9 cellular contexts compared by ENCODE assay signal in the genomic region with DNA sequence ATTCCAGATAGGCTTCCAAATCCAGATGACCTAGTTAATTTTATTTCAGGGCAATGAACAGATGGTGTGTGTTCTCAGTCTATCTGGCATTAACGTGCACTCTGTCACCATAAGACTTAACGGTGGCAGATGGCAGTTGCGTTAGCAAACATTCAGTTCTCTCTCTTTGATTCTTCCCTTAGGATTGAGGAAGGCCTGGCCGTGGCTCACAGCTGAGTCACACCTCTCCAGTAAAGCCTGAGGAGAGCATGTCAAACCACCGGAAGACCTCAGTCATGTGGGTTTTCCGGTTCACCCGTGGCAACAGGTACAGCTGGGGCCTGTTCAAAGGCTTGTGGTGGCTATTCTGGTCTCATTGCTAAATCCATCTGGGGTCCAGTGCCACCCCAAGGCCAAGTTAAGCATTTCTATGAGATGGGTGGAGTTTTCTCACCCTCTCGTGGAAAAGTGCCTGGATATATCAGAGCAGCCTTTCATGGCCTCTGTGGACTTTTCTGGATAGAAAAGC.
DNase-seq lines count a peak whose midpoint lies in the region; ATAC-seq and TF ChIP-seq lines count a peak whose summit lies in the region.
"Had no signal": no experiment of that assay in that cellular context is flagged by ENCODE, and none has a peak within 500 bp of the region (broad histone marks: within the 10 kb centered on the region; RNA-seq: fewer than 3 reads in every experiment).

No MANE protein-coding gene starts in this region.

- H3K27me3 Mint-ChIP-seq in activated naive CD8-positive, alpha-beta T cell treated with anti-CD3 and anti-CD28 coated beads for 36 hours = no peaks in the 10 kb centered on the region
- H3K27me3 Mint-ChIP-seq: activated naive CD4-positive, alpha-beta T cell treated with anti-CD3 and anti-CD28 coated beads, Interleukin-2, amount 50 U/mL, for 24 hours had no signal

- H3K27ac ChIP-seq in Peyer's patch = peak overlapping the region in 2 of 4 donors; percentile 10 to 51
- peak overlapping the region; percentile 36 for H3K27ac ChIP-seq in left ventricle myocardium inferior (replicated peaks)
- H3K27ac ChIP-seq in A673 (ENCODE audit: low read depth, low read length, poor library complexity, severe bottlenecking) = no peak overlapping the region

- POLR2A ChIA-PET in A673 (lab: Charles Lee; ENCODE audit: low non-redundant PET) = no interaction called here

- no peaks in the 10 kb centered on the region for H3K9me3 Mint-ChIP-seq in activated naive CD8-positive, alpha-beta T cell treated with anti-CD3 and anti-CD28 coated beads for 36 hours
- H3K9me3 Mint-ChIP-seq: activated naive CD4-positive, alpha-beta T cell treated with anti-CD3 and anti-CD28 coated beads, Interleukin-2, amount 50 U/mL, for 24 hours had no signal

- H3K27me3 ChIP-seq in Peyer's patch (no peaks in the 10 kb centered on the region), left ventricle myocardium inferior (ENCODE audit: low read depth) (no peaks in the 10 kb centered on the region), A673 (replicated peaks; ENCODE audit: insufficient read depth, low read depth, low read length, poor library complexity) (no peaks in the 10 kb centered on the region)

- H3K9me3 ChIP-seq in Peyer's patch (no peaks in the 10 kb centered on the region), left ventricle myocardium inferior (replicated peaks) (no peaks in the 10 kb centered on the region), A673 (ENCODE audit: low read depth, low read length, poor library complexity, severe bottlenecking) (no peaks in the 10 kb centered on the region)

- H3K4me1 ChIP-seq in Peyer's patch (peaks cover 0 to 4% (median 0%) of the 10 kb centered on the region in 4 donors), left ventricle myocardium inferior (peaks cover 24% of the 10 kb centered on the region), A673 (ENCODE audit: insufficient read depth, low read length, poor library complexity, severe bottlenecking) (peaks cover 4% of the 10 kb centered on the region)

- no peak for TF ChIP-seq POLR2A in Peyer's patch (IDR thresholded peaks at IDR 0.05)

- no peak overlapping the region for H3K4me3 Mint-ChIP-seq in activated naive CD8-positive, alpha-beta T cell treated with anti-CD3 and anti-CD28 coated beads for 36 hours
- H3K4me3 Mint-ChIP-seq: activated naive CD4-positive, alpha-beta T cell treated with anti-CD3 and anti-CD28 coated beads, Interleukin-2, amount 50 U/mL, for 24 hours had no signal

- intact Hi-C loops in left ventricle myocardium inferior (cut with micrococcal nuclease) = no loop called here
- intact Hi-C loops in A673 (cut with micrococcal nuclease; ENCODE audit: unreplicated experiment) = loop anchor here (10.0 kb wide), 1 partner anchor 709 kb away; no protein-coding TSS in a partner anchor

- DNase-seq in Daoy (ENCODE audit: low read depth) (peak; percentile 66), Peyer's patch (peak; percentile 56 to 91 (median 90)), left ventricle myocardium inferior (peak; percentile 57), A673 (ENCODE audit: low spot score) (no peak)
- DNase-seq in activated naive CD8-positive, alpha-beta T cell treated with anti-CD3 and anti-CD28 coated beads for 36 hours = peak; percentile 50
- peak; percentile 0 to 6 for DNase-seq in stimulated activated CD4-positive, alpha-beta T cell treated with anti-CD3 and anti-CD28 coated beads, Interleukin-15, amount 100 ng/mL, for 1 hour (ENCODE audit: low read depth in 1 of 2, low spot score in 1 of 2)

- BruUV-seq in A673 (replicated peaks; lab: Mats Ljungman, UMichigan) = no TSS peak

- H3K4me1 Mint-ChIP-seq in activated naive CD8-positive, alpha-beta T cell treated with anti-CD3 and anti-CD28 coated beads for 36 hours = peaks cover 10% of the 10 kb centered on the region

- CTCF ChIA-PET in A673 (lab: Charles Lee) = no interaction called here

- TF ChIP-seq CTCF in Peyer's patch (IDR thresholded peaks at IDR 0.05) = peak in 4 of 6 experiments; percentile 6 to 47 (median 15)
- TF ChIP-seq CTCF in left ventricle myocardium inferior (IDR thresholded peaks at IDR 0.05; ENCODE audit: borderline replicate concordance) = no peak
- TF ChIP-seq CTCF in A673 (conservative IDR thresholded peaks at IDR 0.05; ENCODE audit: low read depth, low read length) = no peak

- ATAC-seq in GM19463 (IDR thresholded peaks at IDR 0.05; ENCODE audit: unreplicated experiment) (peak; percentile 100), HG03457 (IDR thresholded peaks at IDR 0.05; ENCODE audit: unreplicated experiment) (peak; percentile 99)

- no peak overlapping the region for H3K27ac Mint-ChIP-seq in activated naive CD8-positive, alpha-beta T cell treated with anti-CD3 and anti-CD28 coated beads for 36 hours
- H3K27ac Mint-ChIP-seq: activated naive CD4-positive, alpha-beta T cell treated with anti-CD3 and anti-CD28 coated beads, Interleukin-2, amount 50 U/mL, for 24 hours had no signal

- H3K36me3 Mint-ChIP-seq in activated naive CD8-positive, alpha-beta T cell treated with anti-CD3 and anti-CD28 coated beads for 36 hours = no peaks in the 10 kb centered on the region
- H3K36me3 Mint-ChIP-seq: activated naive CD4-positive, alpha-beta T cell treated with anti-CD3 and anti-CD28 coated beads, Interleukin-2, amount 50 U/mL, for 24 hours had no signal

- no peak overlapping the region for H3K4me3 ChIP-seq in Peyer's patch
- no peak overlapping the region for H3K4me3 ChIP-seq in left ventricle myocardium inferior
- H3K4me3 ChIP-seq in A673 (ENCODE audit: low read depth, low read length, poor library complexity, severe bottlenecking) = no peak overlapping the region

- H3K36me3 ChIP-seq in Peyer's patch (no peaks in the 10 kb centered on the region), left ventricle myocardium inferior (no peaks in the 10 kb centered on the region), A673 (ENCODE audit: insufficient read depth, low read length, poor library complexity, severe bottlenecking) (no peaks in the 10 kb centered on the region)

Comparison
In these comparisons a context has a peak if more than half of its experiments do, and no peak if none do; other contexts are left out.
1. CTCF ChIP-seq: peak in Peyer's patch (4 of 6); none in left ventricle myocardium inferior (single experiment) and A673 (single experiment).